Comparison of ENCODE assay signal across 2 cellular contexts in the genomic region with DNA sequence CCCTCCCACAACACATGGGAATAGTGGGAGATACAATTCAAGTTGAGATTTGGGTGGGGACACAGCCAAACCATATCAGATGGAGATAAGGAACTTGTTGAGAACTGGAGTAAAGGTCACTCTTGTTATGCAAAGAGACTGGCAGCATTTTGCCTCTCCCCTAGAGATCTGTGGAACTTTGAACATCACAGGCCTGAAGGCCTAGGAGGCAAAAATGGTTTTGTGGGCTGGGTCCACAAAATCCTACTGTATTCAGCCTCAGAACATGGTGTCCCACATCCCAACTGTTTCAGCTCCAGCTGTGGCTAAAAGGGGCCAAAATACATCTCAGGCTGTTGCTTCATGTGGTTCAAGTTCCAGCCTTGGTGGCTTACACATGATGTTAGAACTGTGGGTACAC.
TF ChIP-seq lines count a peak whose summit lies in the region.

No MANE protein-coding gene starts in this region.

TF ChIP-seq in A549, 52 proteins besides CTCF, POLR2A, EP300 and RAD21 (continued from another document):
- no peak for TF ChIP-seq CHD4 (IDR thresholded peaks at IDR 0.05; ENCODE audit: borderline replicate concordance)
TF ChIP-seq in A549: peak in this region for 1.

TF ChIP-seq in K562, 482 proteins besides CTCF, POLR2A, EP300 and RAD21:
- no peak for TF ChIP-seq HOMEZ (CRISPR knock-in tag; IDR thresholded peaks at IDR 0.05)
- no peak for TF ChIP-seq MXI1 (IDR thresholded peaks at IDR 0.05; ENCODE audit: low read depth, low read length)
- TF ChIP-seq ZFP36 (IDR thresholded peaks at IDR 0.05; ENCODE audit: low read depth, low read length, partially characterized antibody): peak; percentile 13
- TF ChIP-seq HEY1 (CRISPR knock-in tag; IDR thresholded peaks at IDR 0.05; ENCODE audit: borderline replicate concordance): no peak
- no peak for TF ChIP-seq GABPA (tag; conservative IDR thresholded peaks at IDR 0.05; ENCODE audit: low read depth)
- no peak for TF ChIP-seq MCM2 (IDR thresholded peaks at IDR 0.05; ENCODE audit: low read depth)
- TF ChIP-seq E2F3 (CRISPR knock-in tag; IDR thresholded peaks at IDR 0.05): no peak
